1 cellular context compared by ENCODE assay signal in genomic region chr11:113613619-113614018, GRCh38.
TF ChIP-seq lines count a peak whose summit lies in the region.

No MANE protein-coding gene starts in this region.

TF ChIP-seq in K562, 482 proteins besides CTCF, POLR2A, EP300 and RAD21 (continued from another document and continues in another):
- TF ChIP-seq MYBL2 (IDR thresholded peaks at IDR 0.05; ENCODE audit: low read depth), result peak; percentile 18; the same call in 1 of the 2 replicates
- TF ChIP-seq MYBL2 (CRISPR knock-in tag; IDR thresholded peaks at IDR 0.05; ENCODE audit: borderline replicate concordance), result no peak
- TF ChIP-seq, protein P1, sequence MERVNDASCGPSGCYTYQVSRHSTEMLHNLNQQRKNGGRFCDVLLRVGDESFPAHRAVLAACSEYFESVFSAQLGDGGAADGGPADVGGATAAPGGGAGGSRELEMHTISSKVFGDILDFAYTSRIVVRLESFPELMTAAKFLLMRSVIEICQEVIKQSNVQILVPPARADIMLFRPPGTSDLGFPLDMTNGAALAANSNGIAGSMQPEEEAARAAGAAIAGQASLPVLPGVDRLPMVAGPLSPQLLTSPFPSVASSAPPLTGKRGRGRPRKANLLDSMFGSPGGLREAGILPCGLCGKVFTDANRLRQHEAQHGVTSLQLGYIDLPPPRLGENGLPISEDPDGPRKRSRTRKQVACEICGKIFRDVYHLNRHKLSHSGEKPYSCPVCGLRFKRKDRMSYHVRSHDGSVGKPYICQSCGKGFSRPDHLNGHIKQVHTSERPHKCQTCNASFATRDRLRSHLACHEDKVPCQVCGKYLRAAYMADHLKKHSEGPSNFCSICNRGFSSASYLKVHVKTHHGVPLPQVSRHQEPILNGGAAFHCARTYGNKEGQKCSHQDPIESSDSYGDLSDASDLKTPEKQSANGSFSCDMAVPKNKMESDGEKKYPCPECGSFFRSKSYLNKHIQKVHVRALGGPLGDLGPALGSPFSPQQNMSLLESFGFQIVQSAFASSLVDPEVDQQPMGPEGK (CRISPR knock-in tag; IDR thresholded peaks at IDR 0.05; ENCODE audit: borderline replicate concordance), result no peak
- peak; percentile 18; the same call in 1 of the 2 replicates for TF ChIP-seq PHF8 (IDR thresholded peaks at IDR 0.05; ENCODE audit: borderline replicate concordance, low read length)
- TF ChIP-seq ZNF764 (CRISPR knock-in tag; IDR thresholded peaks at IDR 0.05; ENCODE audit: low read depth), result no peak
- no peak for TF ChIP-seq KAT8 (IDR thresholded peaks at IDR 0.05; ENCODE audit: low read depth)
- TF ChIP-seq, protein P2, sequence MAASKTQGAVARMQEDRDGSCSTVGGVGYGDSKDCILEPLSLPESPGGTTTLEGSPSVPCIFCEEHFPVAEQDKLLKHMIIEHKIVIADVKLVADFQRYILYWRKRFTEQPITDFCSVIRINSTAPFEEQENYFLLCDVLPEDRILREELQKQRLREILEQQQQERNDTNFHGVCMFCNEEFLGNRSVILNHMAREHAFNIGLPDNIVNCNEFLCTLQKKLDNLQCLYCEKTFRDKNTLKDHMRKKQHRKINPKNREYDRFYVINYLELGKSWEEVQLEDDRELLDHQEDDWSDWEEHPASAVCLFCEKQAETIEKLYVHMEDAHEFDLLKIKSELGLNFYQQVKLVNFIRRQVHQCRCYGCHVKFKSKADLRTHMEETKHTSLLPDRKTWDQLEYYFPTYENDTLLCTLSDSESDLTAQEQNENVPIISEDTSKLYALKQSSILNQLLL (CRISPR knock-in tag; IDR thresholded peaks at IDR 0.05; ENCODE audit: borderline replicate concordance), result no peak
- TF ChIP-seq MAX (CRISPR knock-in tag; IDR thresholded peaks at IDR 0.05), result no peak
- TF ChIP-seq, protein P3, sequence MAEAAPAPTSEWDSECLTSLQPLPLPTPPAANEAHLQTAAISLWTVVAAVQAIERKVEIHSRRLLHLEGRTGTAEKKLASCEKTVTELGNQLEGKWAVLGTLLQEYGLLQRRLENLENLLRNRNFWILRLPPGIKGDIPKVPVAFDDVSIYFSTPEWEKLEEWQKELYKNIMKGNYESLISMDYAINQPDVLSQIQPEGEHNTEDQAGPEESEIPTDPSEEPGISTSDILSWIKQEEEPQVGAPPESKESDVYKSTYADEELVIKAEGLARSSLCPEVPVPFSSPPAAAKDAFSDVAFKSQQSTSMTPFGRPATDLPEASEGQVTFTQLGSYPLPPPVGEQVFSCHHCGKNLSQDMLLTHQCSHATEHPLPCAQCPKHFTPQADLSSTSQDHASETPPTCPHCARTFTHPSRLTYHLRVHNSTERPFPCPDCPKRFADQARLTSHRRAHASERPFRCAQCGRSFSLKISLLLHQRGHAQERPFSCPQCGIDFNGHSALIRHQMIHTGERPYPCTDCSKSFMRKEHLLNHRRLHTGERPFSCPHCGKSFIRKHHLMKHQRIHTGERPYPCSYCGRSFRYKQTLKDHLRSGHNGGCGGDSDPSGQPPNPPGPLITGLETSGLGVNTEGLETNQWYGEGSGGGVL (CRISPR knock-in tag; IDR thresholded peaks at IDR 0.05), result no peak
- TF ChIP-seq GABPA (tag; conservative IDR thresholded peaks at IDR 0.05; ENCODE audit: low read depth), result no peak
- peak; percentile 42 for TF ChIP-seq TBP (optimal IDR thresholded peaks at IDR 0.05; ENCODE audit: low read depth, low read length)
- no peak for TF ChIP-seq SLC30A9 (CRISPR knock-in tag; IDR thresholded peaks at IDR 0.05)
- no peak for TF ChIP-seq SAP30 (IDR thresholded peaks at IDR 0.05; ENCODE audit: borderline replicate concordance, insufficient read depth, low read depth, low read length, poor library complexity, severe bottlenecking)
- peak; percentile 61; the same call in 1 of the 2 replicates for TF ChIP-seq LCOR (CRISPR knock-in tag; IDR thresholded peaks at IDR 0.05)
- TF ChIP-seq, protein P4, sequence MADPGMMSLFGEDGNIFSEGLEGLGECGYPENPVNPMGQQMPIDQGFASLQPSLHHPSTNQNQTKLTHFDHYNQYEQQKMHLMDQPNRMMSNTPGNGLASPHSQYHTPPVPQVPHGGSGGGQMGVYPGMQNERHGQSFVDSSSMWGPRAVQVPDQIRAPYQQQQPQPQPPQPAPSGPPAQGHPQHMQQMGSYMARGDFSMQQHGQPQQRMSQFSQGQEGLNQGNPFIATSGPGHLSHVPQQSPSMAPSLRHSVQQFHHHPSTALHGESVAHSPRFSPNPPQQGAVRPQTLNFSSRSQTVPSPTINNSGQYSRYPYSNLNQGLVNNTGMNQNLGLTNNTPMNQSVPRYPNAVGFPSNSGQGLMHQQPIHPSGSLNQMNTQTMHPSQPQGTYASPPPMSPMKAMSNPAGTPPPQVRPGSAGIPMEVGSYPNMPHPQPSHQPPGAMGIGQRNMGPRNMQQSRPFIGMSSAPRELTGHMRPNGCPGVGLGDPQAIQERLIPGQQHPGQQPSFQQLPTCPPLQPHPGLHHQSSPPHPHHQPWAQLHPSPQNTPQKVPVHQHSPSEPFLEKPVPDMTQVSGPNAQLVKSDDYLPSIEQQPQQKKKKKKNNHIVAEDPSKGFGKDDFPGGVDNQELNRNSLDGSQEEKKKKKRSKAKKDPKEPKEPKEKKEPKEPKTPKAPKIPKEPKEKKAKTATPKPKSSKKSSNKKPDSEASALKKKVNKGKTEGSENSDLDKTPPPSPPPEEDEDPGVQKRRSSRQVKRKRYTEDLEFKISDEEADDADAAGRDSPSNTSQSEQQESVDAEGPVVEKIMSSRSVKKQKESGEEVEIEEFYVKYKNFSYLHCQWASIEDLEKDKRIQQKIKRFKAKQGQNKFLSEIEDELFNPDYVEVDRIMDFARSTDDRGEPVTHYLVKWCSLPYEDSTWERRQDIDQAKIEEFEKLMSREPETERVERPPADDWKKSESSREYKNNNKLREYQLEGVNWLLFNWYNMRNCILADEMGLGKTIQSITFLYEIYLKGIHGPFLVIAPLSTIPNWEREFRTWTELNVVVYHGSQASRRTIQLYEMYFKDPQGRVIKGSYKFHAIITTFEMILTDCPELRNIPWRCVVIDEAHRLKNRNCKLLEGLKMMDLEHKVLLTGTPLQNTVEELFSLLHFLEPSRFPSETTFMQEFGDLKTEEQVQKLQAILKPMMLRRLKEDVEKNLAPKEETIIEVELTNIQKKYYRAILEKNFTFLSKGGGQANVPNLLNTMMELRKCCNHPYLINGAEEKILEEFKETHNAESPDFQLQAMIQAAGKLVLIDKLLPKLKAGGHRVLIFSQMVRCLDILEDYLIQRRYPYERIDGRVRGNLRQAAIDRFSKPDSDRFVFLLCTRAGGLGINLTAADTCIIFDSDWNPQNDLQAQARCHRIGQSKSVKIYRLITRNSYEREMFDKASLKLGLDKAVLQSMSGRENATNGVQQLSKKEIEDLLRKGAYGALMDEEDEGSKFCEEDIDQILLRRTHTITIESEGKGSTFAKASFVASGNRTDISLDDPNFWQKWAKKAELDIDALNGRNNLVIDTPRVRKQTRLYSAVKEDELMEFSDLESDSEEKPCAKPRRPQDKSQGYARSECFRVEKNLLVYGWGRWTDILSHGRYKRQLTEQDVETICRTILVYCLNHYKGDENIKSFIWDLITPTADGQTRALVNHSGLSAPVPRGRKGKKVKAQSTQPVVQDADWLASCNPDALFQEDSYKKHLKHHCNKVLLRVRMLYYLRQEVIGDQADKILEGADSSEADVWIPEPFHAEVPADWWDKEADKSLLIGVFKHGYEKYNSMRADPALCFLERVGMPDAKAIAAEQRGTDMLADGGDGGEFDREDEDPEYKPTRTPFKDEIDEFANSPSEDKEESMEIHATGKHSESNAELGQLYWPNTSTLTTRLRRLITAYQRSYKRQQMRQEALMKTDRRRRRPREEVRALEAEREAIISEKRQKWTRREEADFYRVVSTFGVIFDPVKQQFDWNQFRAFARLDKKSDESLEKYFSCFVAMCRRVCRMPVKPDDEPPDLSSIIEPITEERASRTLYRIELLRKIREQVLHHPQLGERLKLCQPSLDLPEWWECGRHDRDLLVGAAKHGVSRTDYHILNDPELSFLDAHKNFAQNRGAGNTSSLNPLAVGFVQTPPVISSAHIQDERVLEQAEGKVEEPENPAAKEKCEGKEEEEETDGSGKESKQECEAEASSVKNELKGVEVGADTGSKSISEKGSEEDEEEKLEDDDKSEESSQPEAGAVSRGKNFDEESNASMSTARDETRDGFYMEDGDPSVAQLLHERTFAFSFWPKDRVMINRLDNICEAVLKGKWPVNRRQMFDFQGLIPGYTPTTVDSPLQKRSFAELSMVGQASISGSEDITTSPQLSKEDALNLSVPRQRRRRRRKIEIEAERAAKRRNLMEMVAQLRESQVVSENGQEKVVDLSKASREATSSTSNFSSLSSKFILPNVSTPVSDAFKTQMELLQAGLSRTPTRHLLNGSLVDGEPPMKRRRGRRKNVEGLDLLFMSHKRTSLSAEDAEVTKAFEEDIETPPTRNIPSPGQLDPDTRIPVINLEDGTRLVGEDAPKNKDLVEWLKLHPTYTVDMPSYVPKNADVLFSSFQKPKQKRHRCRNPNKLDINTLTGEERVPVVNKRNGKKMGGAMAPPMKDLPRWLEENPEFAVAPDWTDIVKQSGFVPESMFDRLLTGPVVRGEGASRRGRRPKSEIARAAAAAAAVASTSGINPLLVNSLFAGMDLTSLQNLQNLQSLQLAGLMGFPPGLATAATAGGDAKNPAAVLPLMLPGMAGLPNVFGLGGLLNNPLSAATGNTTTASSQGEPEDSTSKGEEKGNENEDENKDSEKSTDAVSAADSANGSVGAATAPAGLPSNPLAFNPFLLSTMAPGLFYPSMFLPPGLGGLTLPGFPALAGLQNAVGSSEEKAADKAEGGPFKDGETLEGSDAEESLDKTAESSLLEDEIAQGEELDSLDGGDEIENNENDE (IDR thresholded peaks at IDR 0.05; ENCODE audit: low read depth, low read length), result no peak
- no peak for TF ChIP-seq ZNF282 (CRISPR knock-in tag; IDR thresholded peaks at IDR 0.05)
- no peak for TF ChIP-seq ZNF668 (CRISPR knock-in tag; IDR thresholded peaks at IDR 0.05)
- TF ChIP-seq, protein P5, sequence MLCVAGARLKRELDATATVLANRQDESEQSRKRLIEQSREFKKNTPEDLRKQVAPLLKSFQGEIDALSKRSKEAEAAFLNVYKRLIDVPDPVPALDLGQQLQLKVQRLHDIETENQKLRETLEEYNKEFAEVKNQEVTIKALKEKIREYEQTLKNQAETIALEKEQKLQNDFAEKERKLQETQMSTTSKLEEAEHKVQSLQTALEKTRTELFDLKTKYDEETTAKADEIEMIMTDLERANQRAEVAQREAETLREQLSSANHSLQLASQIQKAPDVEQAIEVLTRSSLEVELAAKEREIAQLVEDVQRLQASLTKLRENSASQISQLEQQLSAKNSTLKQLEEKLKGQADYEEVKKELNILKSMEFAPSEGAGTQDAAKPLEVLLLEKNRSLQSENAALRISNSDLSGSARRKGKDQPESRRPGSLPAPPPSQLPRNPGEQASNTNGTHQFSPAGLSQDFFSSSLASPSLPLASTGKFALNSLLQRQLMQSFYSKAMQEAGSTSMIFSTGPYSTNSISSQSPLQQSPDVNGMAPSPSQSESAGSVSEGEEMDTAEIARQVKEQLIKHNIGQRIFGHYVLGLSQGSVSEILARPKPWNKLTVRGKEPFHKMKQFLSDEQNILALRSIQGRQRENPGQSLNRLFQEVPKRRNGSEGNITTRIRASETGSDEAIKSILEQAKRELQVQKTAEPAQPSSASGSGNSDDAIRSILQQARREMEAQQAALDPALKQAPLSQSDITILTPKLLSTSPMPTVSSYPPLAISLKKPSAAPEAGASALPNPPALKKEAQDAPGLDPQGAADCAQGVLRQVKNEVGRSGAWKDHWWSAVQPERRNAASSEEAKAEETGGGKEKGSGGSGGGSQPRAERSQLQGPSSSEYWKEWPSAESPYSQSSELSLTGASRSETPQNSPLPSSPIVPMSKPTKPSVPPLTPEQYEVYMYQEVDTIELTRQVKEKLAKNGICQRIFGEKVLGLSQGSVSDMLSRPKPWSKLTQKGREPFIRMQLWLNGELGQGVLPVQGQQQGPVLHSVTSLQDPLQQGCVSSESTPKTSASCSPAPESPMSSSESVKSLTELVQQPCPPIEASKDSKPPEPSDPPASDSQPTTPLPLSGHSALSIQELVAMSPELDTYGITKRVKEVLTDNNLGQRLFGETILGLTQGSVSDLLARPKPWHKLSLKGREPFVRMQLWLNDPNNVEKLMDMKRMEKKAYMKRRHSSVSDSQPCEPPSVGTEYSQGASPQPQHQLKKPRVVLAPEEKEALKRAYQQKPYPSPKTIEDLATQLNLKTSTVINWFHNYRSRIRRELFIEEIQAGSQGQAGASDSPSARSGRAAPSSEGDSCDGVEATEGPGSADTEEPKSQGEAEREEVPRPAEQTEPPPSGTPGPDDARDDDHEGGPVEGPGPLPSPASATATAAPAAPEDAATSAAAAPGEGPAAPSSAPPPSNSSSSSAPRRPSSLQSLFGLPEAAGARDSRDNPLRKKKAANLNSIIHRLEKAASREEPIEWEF (CRISPR knock-in tag; IDR thresholded peaks at IDR 0.05), result no peak; the same call in 1 of the 2 replicates
